Comparison of ENCODE assay signal across 1 cellular context in the genomic region with DNA sequence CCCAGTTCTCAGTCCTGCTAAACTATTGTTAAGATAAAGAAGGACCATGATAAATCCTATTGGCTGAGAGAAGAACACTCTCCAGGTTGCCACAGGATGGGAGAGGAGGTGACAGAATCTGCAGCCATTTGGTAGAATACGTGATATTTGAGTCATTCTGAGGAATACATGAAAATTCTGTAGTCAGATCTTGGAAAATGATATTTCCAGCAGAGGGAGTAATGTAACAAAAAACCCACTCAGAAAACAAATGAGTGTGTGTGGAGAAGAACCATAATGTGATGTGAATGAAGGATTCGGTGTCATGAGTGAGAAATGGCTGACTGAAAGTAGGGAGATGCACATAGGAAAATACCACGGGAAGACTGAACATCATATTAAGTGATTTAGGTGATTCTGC.
TF ChIP-seq lines count a peak whose summit lies in the region.

No MANE protein-coding gene starts in this region.

TF ChIP-seq in endothelial cell of umbilical vein, 7 proteins besides CTCF, POLR2A, EP300 and RAD21 (continued from another document):
- no peak for TF ChIP-seq MYC (IDR thresholded peaks at IDR 0.05; ENCODE audit: low read depth, low read length)
- no peak for TF ChIP-seq JUN (IDR thresholded peaks at IDR 0.05; ENCODE audit: borderline replicate concordance, insufficient read depth, insufficient read length, low read depth)
- TF ChIP-seq, protein P1, sequence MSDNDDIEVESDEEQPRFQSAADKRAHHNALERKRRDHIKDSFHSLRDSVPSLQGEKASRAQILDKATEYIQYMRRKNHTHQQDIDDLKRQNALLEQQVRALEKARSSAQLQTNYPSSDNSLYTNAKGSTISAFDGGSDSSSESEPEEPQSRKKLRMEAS (IDR thresholded peaks at IDR 0.05; ENCODE audit: insufficient read depth, insufficient read length): no peak
- TF ChIP-seq FOS (IDR thresholded peaks at IDR 0.05; ENCODE audit: borderline replicate concordance, insufficient read depth, low read length): no peak
